ENCODE assay signal across 1 cellular context in the genomic region with DNA sequence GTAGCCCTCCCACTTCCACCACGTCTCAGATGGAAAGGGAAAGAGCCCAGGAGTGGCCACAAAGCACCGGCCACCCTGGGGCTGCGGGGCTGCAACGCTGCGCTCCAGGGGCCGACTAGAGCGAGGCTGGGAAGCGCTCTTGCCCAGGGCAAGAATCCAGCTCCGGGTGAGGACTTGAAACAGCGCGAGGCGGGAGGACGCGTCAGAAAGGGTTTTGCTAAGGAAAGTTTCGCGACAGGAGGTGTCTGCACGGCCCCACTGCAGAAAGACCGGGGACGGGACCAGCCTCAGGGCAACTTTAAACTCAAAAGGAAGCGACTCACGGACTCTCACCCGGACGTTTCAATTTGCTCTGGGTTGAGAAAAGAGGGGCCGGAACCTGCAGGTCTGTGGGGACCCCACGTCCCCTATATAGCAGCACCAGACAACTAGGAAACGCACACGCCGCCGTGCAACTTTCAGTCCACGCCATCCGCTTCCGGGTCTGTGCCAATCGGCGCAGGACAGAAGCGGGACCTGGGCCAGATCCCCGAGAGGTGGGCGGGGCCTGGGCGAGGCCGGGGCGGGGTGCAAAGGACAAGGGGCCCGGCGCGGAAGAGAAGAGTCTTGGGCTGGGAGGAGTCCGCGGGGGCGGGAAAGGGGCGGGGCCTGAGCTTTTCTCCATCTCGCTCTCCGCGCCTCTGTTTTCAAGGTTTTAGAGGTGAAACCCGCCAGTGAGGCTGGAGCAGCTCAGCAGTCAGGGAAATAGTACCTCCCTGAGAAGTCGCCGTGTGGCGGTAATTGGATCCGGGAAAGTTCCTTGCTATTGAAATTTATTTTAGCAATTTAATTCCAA.
TF ChIP-seq lines count a peak whose summit lies in the region.

A gene (minus strand): TSS at position 488 of the 835 bp plus-strand sequence. CDS start 6,792 bp downstream, outside the sequence.

TF ChIP-seq in HepG2, 621 proteins besides CTCF, POLR2A, EP300 and RAD21 (continued from another document and continues in another):
- TF ChIP-seq, protein P1, sequence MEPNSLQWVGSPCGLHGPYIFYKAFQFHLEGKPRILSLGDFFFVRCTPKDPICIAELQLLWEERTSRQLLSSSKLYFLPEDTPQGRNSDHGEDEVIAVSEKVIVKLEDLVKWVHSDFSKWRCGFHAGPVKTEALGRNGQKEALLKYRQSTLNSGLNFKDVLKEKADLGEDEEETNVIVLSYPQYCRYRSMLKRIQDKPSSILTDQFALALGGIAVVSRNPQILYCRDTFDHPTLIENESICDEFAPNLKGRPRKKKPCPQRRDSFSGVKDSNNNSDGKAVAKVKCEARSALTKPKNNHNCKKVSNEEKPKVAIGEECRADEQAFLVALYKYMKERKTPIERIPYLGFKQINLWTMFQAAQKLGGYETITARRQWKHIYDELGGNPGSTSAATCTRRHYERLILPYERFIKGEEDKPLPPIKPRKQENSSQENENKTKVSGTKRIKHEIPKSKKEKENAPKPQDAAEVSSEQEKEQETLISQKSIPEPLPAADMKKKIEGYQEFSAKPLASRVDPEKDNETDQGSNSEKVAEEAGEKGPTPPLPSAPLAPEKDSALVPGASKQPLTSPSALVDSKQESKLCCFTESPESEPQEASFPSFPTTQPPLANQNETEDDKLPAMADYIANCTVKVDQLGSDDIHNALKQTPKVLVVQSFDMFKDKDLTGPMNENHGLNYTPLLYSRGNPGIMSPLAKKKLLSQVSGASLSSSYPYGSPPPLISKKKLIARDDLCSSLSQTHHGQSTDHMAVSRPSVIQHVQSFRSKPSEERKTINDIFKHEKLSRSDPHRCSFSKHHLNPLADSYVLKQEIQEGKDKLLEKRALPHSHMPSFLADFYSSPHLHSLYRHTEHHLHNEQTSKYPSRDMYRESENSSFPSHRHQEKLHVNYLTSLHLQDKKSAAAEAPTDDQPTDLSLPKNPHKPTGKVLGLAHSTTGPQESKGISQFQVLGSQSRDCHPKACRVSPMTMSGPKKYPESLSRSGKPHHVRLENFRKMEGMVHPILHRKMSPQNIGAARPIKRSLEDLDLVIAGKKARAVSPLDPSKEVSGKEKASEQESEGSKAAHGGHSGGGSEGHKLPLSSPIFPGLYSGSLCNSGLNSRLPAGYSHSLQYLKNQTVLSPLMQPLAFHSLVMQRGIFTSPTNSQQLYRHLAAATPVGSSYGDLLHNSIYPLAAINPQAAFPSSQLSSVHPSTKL (CRISPR knock-in tag; IDR thresholded peaks at IDR 0.05) = peak; percentile 12; the same call in 1 of the 2 replicates
- TF ChIP-seq DMAP1 (CRISPR knock-in tag; IDR thresholded peaks at IDR 0.05) (peak; percentile 78), ZNF577 (CRISPR knock-in tag; IDR thresholded peaks at IDR 0.05; ENCODE audit: borderline replicate concordance, low read depth) (no peak), KDM4B (CRISPR knock-in tag; IDR thresholded peaks at IDR 0.05) (no peak), TCF7 (IDR thresholded peaks at IDR 0.05; ENCODE audit: low read depth) (no peak), MED13 (CRISPR knock-in tag; IDR thresholded peaks at IDR 0.05) (0 out of 2 replicates have a peak, but pooled peaks have one; percentile 37), MLLT10 (CRISPR knock-in tag; IDR thresholded peaks at IDR 0.05) (no peak), PRMT3 (CRISPR knock-in tag; IDR thresholded peaks at IDR 0.05; ENCODE audit: borderline replicate concordance, low read depth) (no peak), ZNF225 (CRISPR knock-in tag; IDR thresholded peaks at IDR 0.05) (no peak), KAT7 (CRISPR knock-in tag; IDR thresholded peaks at IDR 0.05; ENCODE audit: borderline replicate concordance) (0 out of 2 replicates have a peak, but pooled peaks have one; percentile 31), KLF16 (CRISPR knock-in tag; IDR thresholded peaks at IDR 0.05) (peak in 1 of 2 experiments; percentile 27; a peak in 1 of 4 replicates), TAF1 (CRISPR knock-in tag; IDR thresholded peaks at IDR 0.05) (peak; percentile 46), SMAD3 (CRISPR knock-in tag; IDR thresholded peaks at IDR 0.05) (0 out of 2 replicates have a peak, but pooled peaks have one; percentile 24), ZNF746 (CRISPR knock-in tag; IDR thresholded peaks at IDR 0.05) (peak; percentile 24; the same call in 1 of the 2 replicates), ZMYM4 (CRISPR knock-in tag; IDR thresholded peaks at IDR 0.05) (peak; percentile 72), TOE1 (CRISPR knock-in tag; IDR thresholded peaks at IDR 0.05) (no peak), ZNF879 (CRISPR knock-in tag; IDR thresholded peaks at IDR 0.05) (no peak), ZNF34 (CRISPR knock-in tag; IDR thresholded peaks at IDR 0.05; ENCODE audit: borderline replicate concordance) (no peak), MBNL3 (CRISPR knock-in tag; conservative IDR thresholded peaks at IDR 0.05) (no peak), SAP130 (CRISPR knock-in tag; IDR thresholded peaks at IDR 0.05; ENCODE audit: low read depth) (peak; percentile 95), SYNCRIP (IDR thresholded peaks at IDR 0.05; ENCODE audit: insufficient read depth, low read depth, low read length) (no peak), AGO1 (IDR thresholded peaks at IDR 0.05; ENCODE audit: low read depth, low read length, poor library complexity, severe bottlenecking) (no peak), RXRA (CRISPR knock-in tag; IDR thresholded peaks at IDR 0.05) (0 out of 2 replicates have a peak, but pooled peaks have one; percentile 18), ZNF543 (CRISPR knock-in tag; IDR thresholded peaks at IDR 0.05) (no peak; the same call in 1 of the 2 replicates), ZNF720 (CRISPR knock-in tag; IDR thresholded peaks at IDR 0.05) (no peak), ETV5 (CRISPR knock-in tag; IDR thresholded peaks at IDR 0.05; ENCODE audit: borderline replicate concordance) (peak; percentile 71), ZNF501 (CRISPR knock-in tag; IDR thresholded peaks at IDR 0.05) (peak; percentile 49; the same call in 1 of the 2 replicates), FOXJ3 (CRISPR knock-in tag; IDR thresholded peaks at IDR 0.05; ENCODE audit: borderline replicate concordance) (no peak), MYNN (CRISPR knock-in tag; IDR thresholded peaks at IDR 0.05; ENCODE audit: low read depth) (no peak), HOXA5 (CRISPR knock-in tag; IDR thresholded peaks at IDR 0.05) (no peak; the same call in 1 of the 2 replicates), CHD2 (IDR thresholded peaks at IDR 0.05; ENCODE audit: low read depth, low read length) (peak; percentile 41; the same call in 1 of the 2 replicates)
- TF ChIP-seq, protein P2, sequence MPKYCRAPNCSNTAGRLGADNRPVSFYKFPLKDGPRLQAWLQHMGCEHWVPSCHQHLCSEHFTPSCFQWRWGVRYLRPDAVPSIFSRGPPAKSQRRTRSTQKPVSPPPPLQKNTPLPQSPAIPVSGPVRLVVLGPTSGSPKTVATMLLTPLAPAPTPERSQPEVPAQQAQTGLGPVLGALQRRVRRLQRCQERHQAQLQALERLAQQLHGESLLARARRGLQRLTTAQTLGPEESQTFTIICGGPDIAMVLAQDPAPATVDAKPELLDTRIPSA (CRISPR knock-in tag; IDR thresholded peaks at IDR 0.05; ENCODE audit: borderline replicate concordance) = no peak
- TF ChIP-seq, protein P3, sequence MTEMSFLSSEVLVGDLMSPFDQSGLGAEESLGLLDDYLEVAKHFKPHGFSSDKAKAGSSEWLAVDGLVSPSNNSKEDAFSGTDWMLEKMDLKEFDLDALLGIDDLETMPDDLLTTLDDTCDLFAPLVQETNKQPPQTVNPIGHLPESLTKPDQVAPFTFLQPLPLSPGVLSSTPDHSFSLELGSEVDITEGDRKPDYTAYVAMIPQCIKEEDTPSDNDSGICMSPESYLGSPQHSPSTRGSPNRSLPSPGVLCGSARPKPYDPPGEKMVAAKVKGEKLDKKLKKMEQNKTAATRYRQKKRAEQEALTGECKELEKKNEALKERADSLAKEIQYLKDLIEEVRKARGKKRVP (CRISPR knock-in tag; IDR thresholded peaks at IDR 0.05) = 0 out of 4 replicates have a peak, but pooled peaks of 1 of the 2 experiments have one; percentile 31
- TF ChIP-seq, protein P4, sequence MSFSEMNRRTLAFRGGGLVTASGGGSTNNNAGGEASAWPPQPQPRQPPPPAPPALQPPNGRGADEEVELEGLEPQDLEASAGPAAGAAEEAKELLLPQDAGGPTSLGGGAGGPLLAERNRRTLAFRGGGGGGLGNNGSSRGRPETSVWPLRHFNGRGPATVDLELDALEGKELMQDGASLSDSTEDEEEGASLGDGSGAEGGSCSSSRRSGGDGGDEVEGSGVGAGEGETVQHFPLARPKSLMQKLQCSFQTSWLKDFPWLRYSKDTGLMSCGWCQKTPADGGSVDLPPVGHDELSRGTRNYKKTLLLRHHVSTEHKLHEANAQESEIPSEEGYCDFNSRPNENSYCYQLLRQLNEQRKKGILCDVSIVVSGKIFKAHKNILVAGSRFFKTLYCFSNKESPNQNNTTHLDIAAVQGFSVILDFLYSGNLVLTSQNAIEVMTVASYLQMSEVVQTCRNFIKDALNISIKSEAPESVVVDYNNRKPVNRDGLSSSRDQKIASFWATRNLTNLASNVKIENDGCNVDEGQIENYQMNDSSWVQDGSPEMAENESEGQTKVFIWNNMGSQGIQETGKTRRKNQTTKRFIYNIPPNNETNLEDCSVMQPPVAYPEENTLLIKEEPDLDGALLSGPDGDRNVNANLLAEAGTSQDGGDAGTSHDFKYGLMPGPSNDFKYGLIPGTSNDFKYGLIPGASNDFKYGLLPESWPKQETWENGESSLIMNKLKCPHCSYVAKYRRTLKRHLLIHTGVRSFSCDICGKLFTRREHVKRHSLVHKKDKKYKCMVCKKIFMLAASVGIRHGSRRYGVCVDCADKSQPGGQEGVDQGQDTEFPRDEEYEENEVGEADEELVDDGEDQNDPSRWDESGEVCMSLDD (CRISPR knock-in tag; IDR thresholded peaks at IDR 0.05; ENCODE audit: borderline replicate concordance) = no peak
- TF ChIP-seq, protein P5, sequence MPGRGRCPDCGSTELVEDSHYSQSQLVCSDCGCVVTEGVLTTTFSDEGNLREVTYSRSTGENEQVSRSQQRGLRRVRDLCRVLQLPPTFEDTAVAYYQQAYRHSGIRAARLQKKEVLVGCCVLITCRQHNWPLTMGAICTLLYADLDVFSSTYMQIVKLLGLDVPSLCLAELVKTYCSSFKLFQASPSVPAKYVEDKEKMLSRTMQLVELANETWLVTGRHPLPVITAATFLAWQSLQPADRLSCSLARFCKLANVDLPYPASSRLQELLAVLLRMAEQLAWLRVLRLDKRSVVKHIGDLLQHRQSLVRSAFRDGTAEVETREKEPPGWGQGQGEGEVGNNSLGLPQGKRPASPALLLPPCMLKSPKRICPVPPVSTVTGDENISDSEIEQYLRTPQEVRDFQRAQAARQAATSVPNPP (CRISPR knock-in tag; IDR thresholded peaks at IDR 0.05) = peak; percentile 72; the same call in 1 of the 2 replicates
- TF ChIP-seq, protein P6, sequence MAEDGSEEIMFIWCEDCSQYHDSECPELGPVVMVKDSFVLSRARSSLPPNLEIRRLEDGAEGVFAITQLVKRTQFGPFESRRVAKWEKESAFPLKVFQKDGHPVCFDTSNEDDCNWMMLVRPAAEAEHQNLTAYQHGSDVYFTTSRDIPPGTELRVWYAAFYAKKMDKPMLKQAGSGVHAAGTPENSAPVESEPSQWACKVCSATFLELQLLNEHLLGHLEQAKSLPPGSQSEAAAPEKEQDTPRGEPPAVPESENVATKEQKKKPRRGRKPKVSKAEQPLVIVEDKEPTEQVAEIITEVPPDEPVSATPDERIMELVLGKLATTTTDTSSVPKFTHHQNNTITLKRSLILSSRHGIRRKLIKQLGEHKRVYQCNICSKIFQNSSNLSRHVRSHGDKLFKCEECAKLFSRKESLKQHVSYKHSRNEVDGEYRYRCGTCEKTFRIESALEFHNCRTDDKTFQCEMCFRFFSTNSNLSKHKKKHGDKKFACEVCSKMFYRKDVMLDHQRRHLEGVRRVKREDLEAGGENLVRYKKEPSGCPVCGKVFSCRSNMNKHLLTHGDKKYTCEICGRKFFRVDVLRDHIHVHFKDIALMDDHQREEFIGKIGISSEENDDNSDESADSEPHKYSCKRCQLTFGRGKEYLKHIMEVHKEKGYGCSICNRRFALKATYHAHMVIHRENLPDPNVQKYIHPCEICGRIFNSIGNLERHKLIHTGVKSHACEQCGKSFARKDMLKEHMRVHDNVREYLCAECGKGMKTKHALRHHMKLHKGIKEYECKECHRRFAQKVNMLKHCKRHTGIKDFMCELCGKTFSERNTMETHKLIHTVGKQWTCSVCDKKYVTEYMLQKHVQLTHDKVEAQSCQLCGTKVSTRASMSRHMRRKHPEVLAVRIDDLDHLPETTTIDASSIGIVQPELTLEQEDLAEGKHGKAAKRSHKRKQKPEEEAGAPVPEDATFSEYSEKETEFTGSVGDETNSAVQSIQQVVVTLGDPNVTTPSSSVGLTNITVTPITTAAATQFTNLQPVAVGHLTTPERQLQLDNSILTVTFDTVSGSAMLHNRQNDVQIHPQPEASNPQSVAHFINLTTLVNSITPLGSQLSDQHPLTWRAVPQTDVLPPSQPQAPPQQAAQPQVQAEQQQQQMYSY (CRISPR knock-in tag; IDR thresholded peaks at IDR 0.05) = peak; percentile 64; the same call in 1 of the 2 replicates
